Comparison of ENCODE assay signal across 7 cellular contexts in the genomic region with DNA sequence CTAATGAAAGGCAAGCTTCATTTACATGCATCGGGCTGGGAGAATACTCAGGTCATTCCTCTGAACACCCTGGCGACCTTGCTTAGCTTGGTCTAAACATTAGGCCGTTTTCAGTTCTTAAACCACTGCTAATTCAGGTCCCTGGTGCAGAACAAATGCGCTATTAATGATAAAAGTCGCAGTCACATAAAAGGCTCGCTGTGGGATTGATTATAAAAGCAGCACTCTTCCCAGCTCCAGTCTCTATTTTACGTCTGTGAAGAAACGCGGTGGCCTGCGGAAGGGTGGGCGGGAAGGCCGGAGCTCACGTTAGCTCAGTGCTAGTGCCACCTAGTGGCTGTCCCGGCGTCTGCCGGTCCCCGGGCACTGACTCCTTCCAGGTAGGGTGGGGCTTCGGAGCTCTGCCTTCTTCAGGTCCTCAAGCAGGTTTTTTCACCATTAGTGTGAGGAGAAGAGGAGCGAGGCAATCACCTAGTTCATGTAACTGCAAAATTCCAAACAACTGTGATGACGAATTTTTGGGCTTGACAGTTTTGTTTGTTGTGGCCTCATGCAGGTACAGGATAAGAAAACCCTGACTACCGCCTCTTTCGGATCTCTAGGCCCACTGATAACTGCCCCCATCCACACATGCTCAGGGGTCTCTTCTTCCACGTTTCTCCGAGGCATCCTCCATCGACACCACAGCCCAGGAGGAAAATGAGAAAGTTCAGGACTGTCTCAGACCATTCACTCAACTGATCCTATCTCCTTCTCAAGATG.
DNase-seq lines count a peak whose midpoint lies in the region; ATAC-seq and TF ChIP-seq lines count a peak whose summit lies in the region.

No MANE protein-coding gene starts in this region.

- intact Hi-C loops in PC-9 (cut with micrococcal nuclease; ENCODE audit: unreplicated experiment), result loop anchor here (5.0 kb wide), 2 partner anchors 216 to 316 kb away; no protein-coding TSS in a partner anchor

- H3K79me2 ChIP-seq in PC-9 (ENCODE audit: low read depth), result no peaks in the 10 kb centered on the region

- H3K4me3 ChIP-seq in PC-9, result peak overlapping the region; percentile 32; the same call in 1 of the 2 replicates
- peak overlapping the region; percentile 8 for H3K4me3 ChIP-seq in fibroblast of mammary gland (ENCODE audit: control insufficient read depth, low read depth, low read length)

- POLR2A ChIA-PET in PC-9 (lab: Charles Lee; ENCODE audit: unreplicated experiment), result interaction anchor here (0.5 to 0.7 kb wide), 4 partner anchors 12 to 635 kb away, joined by 3 to 13 read pairs (median 7); no protein-coding TSS in a partner anchor

- peaks cover 9% of the 10 kb centered on the region for H3K4me1 Mint-ChIP-seq in activated T-cell treated with anti-CD3 and anti-CD28 coated beads, Interleukin-2, amount 50 U/mL, for 72 hours (ENCODE audit: low read depth)
- peaks cover 13% of the 10 kb centered on the region for H3K4me1 Mint-ChIP-seq in nephron

- peak overlapping the region; percentile 15 to 56 for H3K4me3 Mint-ChIP-seq in activated T-cell treated with anti-CD3 and anti-CD28 coated beads, Interleukin-2, amount 50 U/mL, for 72 hours
- H3K4me3 Mint-ChIP-seq in nephron, result peak overlapping the region; percentile 20 to 59 (median 52)

- no peaks in the 10 kb centered on the region for H4K20me1 ChIP-seq in PC-9 (ENCODE audit: insufficient read depth)

- no peaks in the 10 kb centered on the region for H3F3A ChIP-seq in PC-9 (ENCODE audit: insufficient read depth, low read depth)

- H3K27ac ChIP-seq in PC-9, result no peak overlapping the region

- peaks cover 10% of the 10 kb centered on the region; the same call in 1 of the 2 replicates for H3K9me3 ChIP-seq in PC-9 (ENCODE audit: insufficient read depth, low read depth)

- H3K4me2 ChIP-seq in PC-9, result peak overlapping the region; percentile 63

- CTCF ChIA-PET in PC-9 (lab: Charles Lee), result interaction anchor here (0.6 to 1.4 kb wide), 13 partner anchors 8 to 398 kb away, joined by 3 to 19 read pairs (median 4); no protein-coding TSS in a partner anchor

- no TSS peak for BruUV-seq in PC-9 (replicated peaks; lab: Mats Ljungman, UMichigan)

- H3K9me3 Mint-ChIP-seq in activated T-cell treated with anti-CD3 and anti-CD28 coated beads, Interleukin-2, amount 50 U/mL, for 72 hours, result peaks cover 3% of the 10 kb centered on the region in 2 donors
- peaks cover 8% of the 10 kb centered on the region for H3K9me3 Mint-ChIP-seq in nephron

- peak; percentile 78 to 86 for DNase-seq in PC-9
- peak; percentile 74 to 81 for DNase-seq in activated T-cell treated with anti-CD3 and anti-CD28 coated beads, Interleukin-2, amount 50 U/mL, for 72 hours
- peak; percentile 73 for DNase-seq in fibroblast of mammary gland (ENCODE audit: low read depth)
- peak; percentile 80 for DNase-seq in stimulated activated naive CD8-positive, alpha-beta T cell treated with anti-CD3 and anti-CD28 coated beads, Interleukin-15, Interleukin-2, amounts not matched to agents 100 U/mL and 50 U/mL, for 24 hours

- TF ChIP-seq CTCF in GM12872 (IDR thresholded peaks at IDR 0.05; ENCODE audit: insufficient read depth, low read depth, low read length) (peak; percentile 95), PC-9 (conservative IDR thresholded peaks at IDR 0.05) (peak; percentile 90), fibroblast of mammary gland (conservative IDR thresholded peaks at IDR 0.05; ENCODE audit: control insufficient read depth, insufficient read depth, low read depth, low read length) (peak; percentile 92), nephron (IDR thresholded peaks at IDR 0.05; ENCODE audit: unreplicated experiment in 3 of 3) (peak; percentile 94 to 97 (median 97))

- peaks cover 2 to 3% of the 10 kb centered on the region in 2 donors for H3K36me3 Mint-ChIP-seq in activated T-cell treated with anti-CD3 and anti-CD28 coated beads, Interleukin-2, amount 50 U/mL, for 72 hours (ENCODE audit: insufficient read depth in 2 of 2)
- no peaks in the 10 kb centered on the region for H3K36me3 Mint-ChIP-seq in nephron (ENCODE audit: low read depth)

- H3K36me3 ChIP-seq in PC-9 (ENCODE audit: low read depth), result no peaks in the 10 kb centered on the region

- H3K27me3 Mint-ChIP-seq in activated T-cell treated with anti-CD3 and anti-CD28 coated beads, Interleukin-2, amount 50 U/mL, for 72 hours (ENCODE audit: low read depth), result peaks cover 44% of the 10 kb centered on the region
- H3K27me3 Mint-ChIP-seq in nephron (ENCODE audit: low read depth), result peaks cover 36% of the 10 kb centered on the region

- no peak overlapping the region for H3K27ac Mint-ChIP-seq in activated T-cell treated with anti-CD3 and anti-CD28 coated beads, Interleukin-2, amount 50 U/mL, for 72 hours
- peak overlapping the region in 1 of 3 experiments; percentile 30 for H3K27ac Mint-ChIP-seq in nephron

- ATAC-seq in HG03442 (IDR thresholded peaks at IDR 0.05; ENCODE audit: unreplicated experiment), result peak; percentile 71
- peak; percentile 84 to 85 for ATAC-seq in activated T-cell treated with anti-CD3 and anti-CD28 coated beads, Interleukin-2, amount 50 U/mL, for 72 hours (replicated peaks in 1 of 2)
- peak; percentile 83 for ATAC-seq in stimulated activated naive CD8-positive, alpha-beta T cell treated with anti-CD3 and anti-CD28 coated beads, Interleukin-15, Interleukin-2, amounts not matched to agents 100 U/mL and 50 U/mL, for 24 hours

- H2AFZ ChIP-seq in PC-9, result peak overlapping the region; percentile 75

- H3K4me1 ChIP-seq in PC-9 (replicated peaks; ENCODE audit: insufficient read depth), result peaks cover 15% of the 10 kb centered on the region

- no peaks in the 10 kb centered on the region for H3K9me2 ChIP-seq in PC-9 (ENCODE audit: insufficient read depth)

- no peaks in the 10 kb centered on the region for H3K27me3 ChIP-seq in PC-9 (ENCODE audit: insufficient read depth, low read depth)
